ENCODE assay signal across 8 cellular contexts in genomic region chr19:5038631-5039271, GRCh38.
A peak's percentile ranks its signal among the peaks of the same experiment; 100 is the strongest.
DNase-seq lines count a peak whose midpoint lies in the region; ATAC-seq and TF ChIP-seq lines count a peak whose summit lies in the region.

No MANE protein-coding gene starts in this region.

- no peaks in the 10 kb centered on the region for H3K4me1 Mint-ChIP-seq in endodermal cell
- H3K4me1 Mint-ChIP-seq in progenitor cell of endocrine pancreas (ENCODE audit: low read depth), result no peaks in the 10 kb centered on the region

- H3K36me3 Mint-ChIP-seq in endodermal cell (ENCODE audit: low read depth) (peaks cover 24% of the 10 kb centered on the region), progenitor cell of endocrine pancreas (ENCODE audit: insufficient read depth) (peaks cover 12% of the 10 kb centered on the region)

- no peak overlapping the region for H3K4me3 ChIP-seq in endodermal cell (ENCODE audit: low read length)

- H3K27ac ChIP-seq in endodermal cell (ENCODE audit: low read depth, low read length), result no peak overlapping the region

- H3K9me3 Mint-ChIP-seq in endodermal cell (no peaks in the 10 kb centered on the region), progenitor cell of endocrine pancreas (ENCODE audit: low read depth) (no peaks in the 10 kb centered on the region)

- ATAC-seq in GM18519 (IDR thresholded peaks at IDR 0.05; ENCODE audit: low FRiP score, unreplicated experiment), result no peak

- peaks cover 22% of the 10 kb centered on the region for H3K36me3 ChIP-seq in endodermal cell (ENCODE audit: control insufficient read depth, insufficient read depth, low read length)

- H3K27me3 Mint-ChIP-seq in endodermal cell (ENCODE audit: insufficient read depth), result no peaks in the 10 kb centered on the region
- H3K27me3 Mint-ChIP-seq in progenitor cell of endocrine pancreas, result no peaks in the 10 kb centered on the region

- H3K27me3 ChIP-seq in endodermal cell (ENCODE audit: control insufficient read depth, insufficient read depth, low read length, poor library complexity, severe bottlenecking), result no peaks in the 10 kb centered on the region

- 80 to 84% methylated on average over 12 to 14 of the region's 14 CpGs for WGBS in endodermal cell (ENCODE audit: insufficient coverage in 1 of 2, insufficient read length in 1 of 2), 2 experiments

- H3K9me3 ChIP-seq in endodermal cell (ENCODE audit: control insufficient read depth, low read length), result no peaks in the 10 kb centered on the region

- H3K4me3 Mint-ChIP-seq in endodermal cell (no peak overlapping the region), progenitor cell of endocrine pancreas (ENCODE audit: low read depth) (no peak overlapping the region)

- TF ChIP-seq CTCF in endodermal cell (conservative IDR thresholded peaks at IDR 0.05), result peak; percentile 77
- TF ChIP-seq CTCF in progenitor cell of endocrine pancreas (IDR thresholded peaks at IDR 0.05; ENCODE audit: unreplicated experiment), result peak; percentile 61

- peak; percentile 11 to 16 for DNase-seq in activated CD4-positive, alpha-beta T cell treated with anti-CD3 and anti-CD28 coated beads, Interleukin-2, amount 50 U/mL, for 48 hours
- no peak for DNase-seq in activated CD4-positive, alpha-beta T cell treated with anti-CD3 and anti-CD28 coated beads for 4 hours
- DNase-seq in NCI-H2196 (lab: John Stamatoyannopoulos, UW; ENCODE audit: unreplicated experiment), result peak; percentile 21
- peak; percentile 73 for DNase-seq in endodermal cell
- no peak for DNase-seq in progenitor cell of endocrine pancreas (ENCODE audit: low spot score, unreplicated experiment)
- no peak for DNase-seq in NK-92 (lab: John Stamatoyannopoulos, UW; ENCODE audit: unreplicated experiment)
- no peak for DNase-seq in T-helper 1 cell

- H3K4me1 ChIP-seq in endodermal cell (ENCODE audit: control insufficient read depth, insufficient read depth, low read length), result no peaks in the 10 kb centered on the region

- H3K9ac ChIP-seq in endodermal cell (ENCODE audit: extremely low read depth, low read length, poor library complexity, severe bottlenecking), result no peak overlapping the region

- H3K27ac Mint-ChIP-seq in endodermal cell (no peak overlapping the region), progenitor cell of endocrine pancreas (no peak overlapping the region)

Comparison
In these comparisons a context has a peak if more than half of its experiments do, and no peak if none do; other contexts are left out.
1. DNase-seq: peak in activated CD4-positive, alpha-beta T cell treated with anti-CD3 and anti-CD28 coated beads, Interleukin-2, amount 50 U/mL, for 48 hours (2 of 2), NCI-H2196 (single experiment) and endodermal cell (single experiment); none in activated CD4-positive, alpha-beta T cell treated with anti-CD3 and anti-CD28 coated beads for 4 hours (0 of 2), progenitor cell of endocrine pancreas (single experiment), NK-92 (single experiment) and T-helper 1 cell (0 of 5).